Comparison of ENCODE assay signal across 24 cellular contexts in genomic region chr12:122990561-122990960, GRCh38. TPM values are rescaled to one million over a fixed set of nuclear protein-coding genes. Genes with fewer than 3 reads are reported as not detected.
DNase-seq lines count a peak whose midpoint lies in the region; ATAC-seq, FAIRE-seq and TF ChIP-seq lines count a peak whose summit lies in the region.
"Had no signal": no experiment of that assay in that cellular context is flagged by ENCODE, and none has a peak within 500 bp of the region (broad histone marks: within the 10 kb centered on the region; RNA-seq: fewer than 3 reads in every experiment).

No MANE protein-coding gene starts in this region.

- H3K36me3 ChIP-seq in kidney (ENCODE audit: control insufficient read depth in 1 of 2, insufficient read depth in 2 of 2, low read length in 2 of 2): peaks cover 0 to 2% of the 10 kb centered on the region in 2 donors
- H3K36me3 ChIP-seq: BE2C had no signal

- TF ChIP-seq CTCF in natural killer cell (IDR thresholded peaks at IDR 0.05) (no peak), kidney (IDR thresholded peaks at IDR 0.05; ENCODE audit: borderline replicate concordance, extremely low read depth, insufficient read depth) (no peak)

- no peak for DNase-seq in activated naive CD4-positive, alpha-beta T cell treated with anti-CD3 and anti-CD28 coated beads for 36 hours
- DNase-seq in activated naive CD4-positive, alpha-beta T cell treated with anti-CD3 and anti-CD28 coated beads, Interleukin-2, amount 50 U/mL, for 16 hours: no peak
- DNase-seq in natural killer cell treated with Interleukin-12 subunit alpha and Interleukin-12 subunit beta and Interleukin-15 and Interleukin-18, amount 100 ng/mL, for 72 hours (ENCODE audit: low spot score): peak; percentile 22
- DNase-seq in natural killer cell: no peak
- DNase-seq in kidney: peak; percentile 69
- DNase-seq in SW480 (ENCODE audit: low spot score): no peak
- DNase-seq in stimulated activated naive CD8-positive, alpha-beta T cell treated with anti-CD3 and anti-CD28 coated beads, Interleukin-15, amount 100 ng/mL, for 72 hours: no peak
- DNase-seq: ACHN; BE2C; C1 segment of cervical spinal cord; CD4-positive, CD25-positive, alpha-beta regulatory T cell; COR-L47; DMS 273 treated with DMSO at 0.1 percent for 48 hours; DMS53; GM23248 had no signal

- no peaks in the 10 kb centered on the region for H3K4me1 Mint-ChIP-seq in activated naive CD4-positive, alpha-beta T cell treated with anti-CD3 and anti-CD28 coated beads for 36 hours (ENCODE audit: low read depth)
- no peaks in the 10 kb centered on the region for H3K4me1 Mint-ChIP-seq in natural killer cell treated with Interleukin-12 subunit alpha and Interleukin-12 subunit beta and Interleukin-15 and Interleukin-18, amount 100 ng/mL, for 72 hours (ENCODE audit: low read depth in 2 of 2)
- no peaks in the 10 kb centered on the region for H3K4me1 Mint-ChIP-seq in natural killer cell
- H3K4me1 Mint-ChIP-seq in stimulated activated naive CD8-positive, alpha-beta T cell treated with anti-CD3 and anti-CD28 coated beads, Interleukin-15, amount 100 ng/mL, for 72 hours: peaks cover 23% of the 10 kb centered on the region
- H3K4me1 Mint-ChIP-seq: CD4-positive, CD25-positive, alpha-beta regulatory T cell; CD8-positive, alpha-beta memory T cell had no signal

- no peaks in the 10 kb centered on the region for H3K36me3 Mint-ChIP-seq in activated naive CD4-positive, alpha-beta T cell treated with anti-CD3 and anti-CD28 coated beads for 36 hours (ENCODE audit: low read depth)
- H3K36me3 Mint-ChIP-seq in natural killer cell treated with Interleukin-12 subunit alpha and Interleukin-12 subunit beta and Interleukin-15 and Interleukin-18, amount 100 ng/mL, for 72 hours: no peaks in the 10 kb centered on the region
- H3K36me3 Mint-ChIP-seq in natural killer cell: no peaks in the 10 kb centered on the region

- H3K27me3 Mint-ChIP-seq in activated naive CD4-positive, alpha-beta T cell treated with anti-CD3 and anti-CD28 coated beads for 36 hours (ENCODE audit: low read depth): no peaks in the 10 kb centered on the region
- no peaks in the 10 kb centered on the region for H3K27me3 Mint-ChIP-seq in natural killer cell treated with Interleukin-12 subunit alpha and Interleukin-12 subunit beta and Interleukin-15 and Interleukin-18, amount 100 ng/mL, for 72 hours
- H3K27me3 Mint-ChIP-seq in natural killer cell (ENCODE audit: low read depth in 2 of 2): no peaks in the 10 kb centered on the region
- no peaks in the 10 kb centered on the region for H3K27me3 Mint-ChIP-seq in stimulated activated naive CD8-positive, alpha-beta T cell treated with anti-CD3 and anti-CD28 coated beads, Interleukin-15, amount 100 ng/mL, for 72 hours
- H3K27me3 Mint-ChIP-seq: CD4-positive, CD25-positive, alpha-beta regulatory T cell; CD8-positive, alpha-beta memory T cell had no signal

- H3K27ac Mint-ChIP-seq in activated naive CD4-positive, alpha-beta T cell treated with anti-CD3 and anti-CD28 coated beads for 36 hours: peak overlapping the region; percentile 59
- H3K27ac Mint-ChIP-seq in natural killer cell treated with Interleukin-12 subunit alpha and Interleukin-12 subunit beta and Interleukin-15 and Interleukin-18, amount 100 ng/mL, for 72 hours: no peak overlapping the region
- H3K27ac Mint-ChIP-seq in natural killer cell: no peak overlapping the region
- peak overlapping the region in 1 of 2 donors; percentile 92 for H3K27ac Mint-ChIP-seq in stimulated activated naive CD8-positive, alpha-beta T cell treated with anti-CD3 and anti-CD28 coated beads, Interleukin-15, amount 100 ng/mL, for 72 hours
- H3K27ac Mint-ChIP-seq: CD4-positive, CD25-positive, alpha-beta regulatory T cell; IgD-negative memory B cell had no signal

- no peak for FAIRE-seq in kidney (lab: Jason Lieb, UNC)
- FAIRE-seq: A204.1, G401.6, GM12891, GM19239, H54, HTR-8/SVneo had no signal

- no peak overlapping the region for H3K27ac ChIP-seq in kidney (ENCODE audit: low read depth in 2 of 2, low read length in 2 of 2)
- H3K27ac ChIP-seq: GM23248 had no signal

- no peak overlapping the region for H3K4me3 ChIP-seq in kidney (ENCODE audit: low read length in 2 of 2)
- H3K4me3 ChIP-seq: GM23248 had no signal

- no peaks in the 10 kb centered on the region for H3K9me3 ChIP-seq in kidney (ENCODE audit: control insufficient read depth in 1 of 2, low read length in 2 of 2)
- H3K9me3 ChIP-seq: BE2C had no signal

- no peak overlapping the region for H3K9ac ChIP-seq in kidney (ENCODE audit: low read length in 2 of 2)
- H3K9ac ChIP-seq: GM23248 had no signal

- H3K4me3 Mint-ChIP-seq in activated naive CD4-positive, alpha-beta T cell treated with anti-CD3 and anti-CD28 coated beads for 36 hours: no peak overlapping the region
- no peak overlapping the region for H3K4me3 Mint-ChIP-seq in natural killer cell treated with Interleukin-12 subunit alpha and Interleukin-12 subunit beta and Interleukin-15 and Interleukin-18, amount 100 ng/mL, for 72 hours
- H3K4me3 Mint-ChIP-seq in natural killer cell: no peak overlapping the region
- no peak overlapping the region for H3K4me3 Mint-ChIP-seq in stimulated activated naive CD8-positive, alpha-beta T cell treated with anti-CD3 and anti-CD28 coated beads, Interleukin-15, amount 100 ng/mL, for 72 hours
- H3K4me3 Mint-ChIP-seq: CD4-positive, CD25-positive, alpha-beta regulatory T cell; IgD-negative memory B cell had no signal

- no peaks in the 10 kb centered on the region for H3K9me3 Mint-ChIP-seq in activated naive CD4-positive, alpha-beta T cell treated with anti-CD3 and anti-CD28 coated beads for 36 hours
- H3K9me3 Mint-ChIP-seq in natural killer cell treated with Interleukin-12 subunit alpha and Interleukin-12 subunit beta and Interleukin-15 and Interleukin-18, amount 100 ng/mL, for 72 hours: no peaks in the 10 kb centered on the region
- no peaks in the 10 kb centered on the region for H3K9me3 Mint-ChIP-seq in natural killer cell
- H3K9me3 Mint-ChIP-seq in stimulated activated naive CD8-positive, alpha-beta T cell treated with anti-CD3 and anti-CD28 coated beads, Interleukin-15, amount 100 ng/mL, for 72 hours: no peaks in the 10 kb centered on the region
- H3K9me3 Mint-ChIP-seq: CD4-positive, CD25-positive, alpha-beta regulatory T cell; CD8-positive, alpha-beta memory T cell; IgD-negative memory B cell had no signal

- H3K4me1 ChIP-seq in kidney (ENCODE audit: control insufficient read depth in 1 of 2, insufficient read depth in 1 of 2, low read depth in 1 of 2, low read length in 2 of 2): peaks cover 0 to 8% of the 10 kb centered on the region in 2 donors
- H3K4me1 ChIP-seq: BE2C had no signal

- intact Hi-C loops in activated naive CD4-positive, alpha-beta T cell treated with anti-CD3 and anti-CD28 coated beads for 36 hours (cut with micrococcal nuclease): no loop called here
- intact Hi-C loops in natural killer cell (cut with micrococcal nuclease): no loop called here
- intact Hi-C loops in kidney (cut with DNase I): no loop called here

- CTCF ChIA-PET in activated naive CD4-positive, alpha-beta T cell treated with anti-CD3 and anti-CD28 coated beads for 36 hours (lab: Charles Lee): interaction anchor here (0.6 to 1.2 kb wide), 3 partner anchors 73 to 243 kb away, joined by 3 to 5 read pairs (median 3); no protein-coding TSS in a partner anchor

- ATAC-seq in natural killer cell treated with Interleukin-12 subunit alpha and Interleukin-12 subunit beta and Interleukin-15 and Interleukin-18, amount 100 ng/mL, for 72 hours: no peak
- no peak for ATAC-seq in natural killer cell
- ATAC-seq in stimulated activated naive CD8-positive, alpha-beta T cell treated with anti-CD3 and anti-CD28 coated beads, Interleukin-15, amount 100 ng/mL, for 72 hours: no peak
- ATAC-seq: HCT116 had no signal

RNA-seq across cellular contexts. Expression of gene ARL6IP4, which starts 10.1 kb away (rescaled TPM):
- total RNA-seq in activated naive CD4-positive, alpha-beta T cell treated with anti-CD3 and anti-CD28 coated beads for 36 hours: 100 to 1,000 TPM; 159 to 177 TPM
- 100 to 1,000 TPM; 146 to 212 TPM for total RNA-seq in natural killer cell treated with Interleukin-12 subunit alpha and Interleukin-12 subunit beta and Interleukin-15 and Interleukin-18, amount 100 ng/mL, for 72 hours
- total RNA-seq in natural killer cell (100 to 1,000 TPM in 2 of 3 donors, 10 to 100 TPM in 1; 97.2 to 136 (median 116) TPM), kidney (168 TPM)
- polyA plus RNA-seq in kidney (ENCODE audit: insufficient read depth, low read depth, low replicate concordance): 362 TPM

RNA-seq across cellular contexts. Expression of gene OGFOD2, which starts 15.5 kb away (rescaled TPM):
- 10 to 100 TPM; 26.8 to 27.7 TPM for total RNA-seq in activated naive CD4-positive, alpha-beta T cell treated with anti-CD3 and anti-CD28 coated beads for 36 hours
- total RNA-seq in natural killer cell treated with Interleukin-12 subunit alpha and Interleukin-12 subunit beta and Interleukin-15 and Interleukin-18, amount 100 ng/mL, for 72 hours: 10 to 100 TPM; 19.1 to 36.8 TPM
- total RNA-seq in natural killer cell (10 to 100 TPM; 16.6 to 23.7 (median 20.7) TPM), kidney (22.9 TPM)
- polyA plus RNA-seq in kidney (ENCODE audit: insufficient read depth, low read depth, low replicate concordance): 27.5 TPM

RNA-seq across cellular contexts. Expression of gene ABCB9, which starts 24.3 kb away (rescaled TPM):
- 1 to 10 TPM; 5.1 to 5.9 TPM for total RNA-seq in activated naive CD4-positive, alpha-beta T cell treated with anti-CD3 and anti-CD28 coated beads for 36 hours
- total RNA-seq in natural killer cell treated with Interleukin-12 subunit alpha and Interleukin-12 subunit beta and Interleukin-15 and Interleukin-18, amount 100 ng/mL, for 72 hours: 1 to 10 TPM; 4.5 to 6.3 TPM
- total RNA-seq in natural killer cell (1 to 10 TPM; 2.4 to 4.0 (median 3.3) TPM), kidney (7.6 TPM)
- 4.6 TPM for polyA plus RNA-seq in kidney (ENCODE audit: insufficient read depth, low read depth, low replicate concordance)

Comparison
In these comparisons a context has a peak if more than half of its experiments do, and no peak if none do; other contexts are left out.
1. DNase-seq: peak in natural killer cell treated with Interleukin-12 subunit alpha and Interleukin-12 subunit beta and Interleukin-15 and Interleukin-18, amount 100 ng/mL, for 72 hours (single experiment) and kidney (single experiment); none in activated naive CD4-positive, alpha-beta T cell treated with anti-CD3 and anti-CD28 coated beads for 36 hours (single experiment), activated naive CD4-positive, alpha-beta T cell treated with anti-CD3 and anti-CD28 coated beads, Interleukin-2, amount 50 U/mL, for 16 hours (single experiment), natural killer cell (single experiment), SW480 (single experiment) and stimulated activated naive CD8-positive, alpha-beta T cell treated with anti-CD3 and anti-CD28 coated beads, Interleukin-15, amount 100 ng/mL, for 72 hours (0 of 2).